28 cellular contexts compared by ENCODE assay signal in the genomic region with DNA sequence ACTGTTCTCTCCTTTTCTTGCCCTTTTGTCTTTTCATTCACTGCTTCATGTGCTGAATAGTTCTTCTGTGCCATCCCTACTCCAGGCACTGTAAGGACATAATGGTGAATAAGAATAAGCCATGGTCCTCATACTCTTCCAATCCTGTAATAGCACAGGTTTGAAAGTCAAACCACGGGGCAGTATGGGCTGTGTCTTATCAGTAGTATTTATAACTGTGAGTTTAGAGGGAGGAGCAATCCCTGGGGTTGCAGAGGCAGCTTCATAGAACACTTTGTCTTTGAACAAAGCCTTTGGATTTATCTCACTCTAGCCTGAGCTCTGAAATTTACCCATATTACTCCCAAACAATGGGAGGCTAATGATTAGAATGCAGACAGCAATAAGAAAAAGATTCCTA. TPM values are rescaled to one million over a fixed set of nuclear protein-coding genes. Genes with fewer than 3 reads are reported as not detected.
"Had no signal": no experiment of that assay in that cellular context is flagged by ENCODE, and none has a peak within 500 bp of the region (broad histone marks: within the 10 kb centered on the region; RNA-seq: fewer than 3 reads in every experiment).

No MANE protein-coding gene starts in this region.

- H3K27ac Mint-ChIP-seq: effector memory CD8-positive, alpha-beta T cell; natural killer cell; stimulated activated effector memory CD8-positive, alpha-beta T cell treated with anti-CD3 and anti-CD28 coated beads, Interleukin-12 subunit alpha, Interleukin-12 subunit beta, amount 100 ng/mL, for 72 hours; type B pancreatic cell had no signal

- H3K36me3 Mint-ChIP-seq: natural killer cell; stimulated activated effector memory CD8-positive, alpha-beta T cell treated with anti-CD3 and anti-CD28 coated beads, Interleukin-12 subunit alpha, Interleukin-12 subunit beta, amount 100 ng/mL, for 72 hours; type B pancreatic cell had no signal

- H3K36me3 ChIP-seq: gastrocnemius medialis, left lung, lower lobe of right lung, neutrophil, pancreas, stomach, tibial artery had no signal

- H3K9me3 ChIP-seq: gastrocnemius medialis, left lung, lower lobe of right lung, neutrophil, pancreas, stomach, testis, tibial artery had no signal

- DNase-seq: caudate nucleus; cerebellar nuclear complex; cortex of kidney; effector memory CD8-positive, alpha-beta T cell; foreskin fibroblast; gastrocnemius medialis; hypothalamus; kidney; left lung; lower lobe of right lung; natural killer cell; pancreas; retina; stimulated activated CD4-positive, alpha-beta T cell treated with anti-CD3 and anti-CD28 coated beads, Interleukin-2, amount 100 ng/mL, for 24 hours; stimulated activated CD4-positive, alpha-beta T cell treated with anti-CD3 and anti-CD28 coated beads, Interleukin-4, amount 100 ng/mL, for 24 hours; stimulated activated naive CD4-positive, alpha-beta T cell treated with Interleukin-2 at 50 U/mL for 16 hours; stomach; testis; tibial artery had no signal

- H3K4me1 ChIP-seq: gastrocnemius medialis, left lung, lower lobe of right lung, pancreas, stomach, testis, tibial artery had no signal

- ATAC-seq: effector memory CD8-positive, alpha-beta T cell; gastrocnemius medialis; left lung; lower lobe of right lung; natural killer cell; pancreas; sciatic nerve; stimulated activated effector memory CD8-positive, alpha-beta T cell treated with anti-CD3 and anti-CD28 coated beads, Interleukin-12 subunit alpha, Interleukin-12 subunit beta, amount 100 ng/mL, for 72 hours had no signal

- H3K4me3 ChIP-seq: gastrocnemius medialis, left lung, lower lobe of right lung, pancreas, smooth muscle cell, stomach, testis, tibial artery had no signal

- H3K4me2 ChIP-seq: smooth muscle cell had no signal

- H3K27ac ChIP-seq: gastrocnemius medialis, left lung, lower lobe of right lung, neutrophil, pancreas, stomach, testis, tibial artery had no signal

- H3K27me3 ChIP-seq: gastrocnemius medialis, left lung, neutrophil, pancreas, testis had no signal

- H3K9me3 Mint-ChIP-seq: effector memory CD8-positive, alpha-beta T cell; natural killer cell; stimulated activated effector memory CD8-positive, alpha-beta T cell treated with anti-CD3 and anti-CD28 coated beads, Interleukin-12 subunit alpha, Interleukin-12 subunit beta, amount 100 ng/mL, for 72 hours had no signal

- H3K4me3 Mint-ChIP-seq: effector memory CD8-positive, alpha-beta T cell; natural killer cell; stimulated activated effector memory CD8-positive, alpha-beta T cell treated with anti-CD3 and anti-CD28 coated beads, Interleukin-12 subunit alpha, Interleukin-12 subunit beta, amount 100 ng/mL, for 72 hours; type B pancreatic cell had no signal

- H3K4me1 Mint-ChIP-seq: natural killer cell; stimulated activated effector memory CD8-positive, alpha-beta T cell treated with anti-CD3 and anti-CD28 coated beads, Interleukin-12 subunit alpha, Interleukin-12 subunit beta, amount 100 ng/mL, for 72 hours had no signal

RNA-seq across cellular contexts. Expression of a gene that starts 30.2 kb away (rescaled TPM):
- total RNA-seq: dermis microvascular lymphatic vessel endothelial cell, gastrocnemius medialis, glomerular endothelial cell, mononuclear cell, natural killer cell, pulmonary artery endothelial cell had no signal
